Comparison of ENCODE assay signal across 1 cellular context in genomic region chr9:91039835-91040140, GRCh38.
TF ChIP-seq lines count a peak whose summit lies in the region.

No MANE protein-coding gene starts in this region.

TF ChIP-seq in IMR-90, 13 proteins besides CTCF, POLR2A, EP300 and RAD21:
- TF ChIP-seq BHLHE40 (IDR thresholded peaks at IDR 0.05; ENCODE audit: low read depth, low read length) = no peak
- TF ChIP-seq RCOR1 (IDR thresholded peaks at IDR 0.05; ENCODE audit: insufficient replicate concordance, low read length) = no peak
- TF ChIP-seq CHD1 (IDR thresholded peaks at IDR 0.05; ENCODE audit: low read depth, low read length) = no peak
- TF ChIP-seq FOS (IDR thresholded peaks at IDR 0.05; ENCODE audit: low read depth, low read length) = no peak
- no peak for TF ChIP-seq MAZ (IDR thresholded peaks at IDR 0.05; ENCODE audit: borderline replicate concordance, low read depth, low read length)
- no peak for TF ChIP-seq MXI1 (IDR thresholded peaks at IDR 0.05; ENCODE audit: borderline replicate concordance, low read depth, low read length)
- TF ChIP-seq USF2 (IDR thresholded peaks at IDR 0.05; ENCODE audit: low read depth, low read length) = no peak
- TF ChIP-seq NFE2L2 (IDR thresholded peaks at IDR 0.05; ENCODE audit: low read depth, low read length) = no peak
- no peak for TF ChIP-seq CEBPB (IDR thresholded peaks at IDR 0.05; ENCODE audit: low read depth, low read length)
- TF ChIP-seq MAFK (IDR thresholded peaks at IDR 0.05; ENCODE audit: low read depth, low read length) = no peak
- no peak for TF ChIP-seq ELK1 (IDR thresholded peaks at IDR 0.05; ENCODE audit: borderline replicate concordance, low read depth, low read length)
- TF ChIP-seq SMC3 (IDR thresholded peaks at IDR 0.05; ENCODE audit: low read depth, low read length) = no peak
- TF ChIP-seq RFX5 (IDR thresholded peaks at IDR 0.05; ENCODE audit: low read depth, low read length) = no peak
TF ChIP-seq in IMR-90: peak in this region for 0.
